ENCODE assay signal across 19 cellular contexts in the genomic region with DNA sequence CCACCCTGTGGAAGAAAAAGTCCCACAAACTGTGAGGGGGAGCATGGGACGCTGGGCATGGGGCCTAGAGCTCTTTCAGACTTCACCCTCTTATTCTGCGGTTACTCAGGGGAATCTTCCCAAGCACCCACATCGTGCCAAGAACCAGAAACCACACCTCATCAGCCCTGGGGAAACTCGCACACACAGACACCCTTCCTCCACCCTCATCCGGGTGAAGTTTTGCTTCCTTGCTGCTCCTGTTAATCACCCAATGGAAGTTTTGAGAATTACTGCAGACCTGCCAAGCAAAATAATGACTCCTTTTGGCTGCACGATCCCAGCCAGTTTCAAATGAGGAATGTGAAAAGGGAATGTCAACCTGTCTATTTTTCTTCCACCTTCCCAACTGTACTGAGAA. TPM values are rescaled to one million over a fixed set of nuclear protein-coding genes. Genes with fewer than 3 reads are reported as not detected.
DNase-seq lines count a peak whose midpoint lies in the region; ATAC-seq and TF ChIP-seq lines count a peak whose summit lies in the region.
"Had no signal": no experiment of that assay in that cellular context is flagged by ENCODE, and none has a peak within 500 bp of the region (broad histone marks: within the 10 kb centered on the region; RNA-seq: fewer than 3 reads in every experiment).

No MANE protein-coding gene starts in this region.

- no peaks in the 10 kb centered on the region for H3K27me3 ChIP-seq in ascending aorta
- no peaks in the 10 kb centered on the region for H3K27me3 ChIP-seq in prostate gland (replicated peaks; ENCODE audit: insufficient read depth)

- H3K4me3 ChIP-seq in ascending aorta (no peak overlapping the region), prostate gland (no peak overlapping the region)
- H3K4me3 ChIP-seq: lung had no signal

- intact Hi-C loops in ascending aorta (cut with DNase I) (loop anchor here (5.0 kb wide), 1 partner anchor 63 kb away; no protein-coding TSS in a partner anchor), prostate gland (cut with DNase I) (loop anchor here (5.0 kb wide), 1 partner anchor 52 kb away; no protein-coding TSS in a partner anchor)

- H3K4me1 ChIP-seq in ascending aorta (peaks cover 0 to 7% of the 10 kb centered on the region in 2 donors), prostate gland (replicated peaks) (no peaks in the 10 kb centered on the region)

- H3K36me3 ChIP-seq in ascending aorta: peaks cover 33 to 52% of the 10 kb centered on the region in 2 donors
- H3K36me3 ChIP-seq in prostate gland: no peaks in the 10 kb centered on the region

- peak overlapping the region; percentile 16 to 29 for H3K27ac ChIP-seq in ascending aorta
- H3K27ac ChIP-seq in prostate gland: peak overlapping the region; percentile 13 to 33
- H3K27ac ChIP-seq: HL-60 had no signal

- no peak for TF ChIP-seq POLR2A in prostate gland (IDR thresholded peaks at IDR 0.05)

- 24% methylated on average over 6 of the region's 6 CpGs for WGBS in prostate gland

- TF ChIP-seq CTCF in ascending aorta (IDR thresholded peaks at IDR 0.05): no peak
- TF ChIP-seq CTCF in prostate gland (IDR thresholded peaks at IDR 0.05): no peak

- peak; percentile 56 for DNase-seq in Caki2 (ENCODE audit: low read depth)
- DNase-seq in ascending aorta (ENCODE audit: low spot score in 2 of 2): no peak
- DNase-seq in fibroblast of peridontal ligament (ENCODE audit: extremely low read depth): peak; percentile 56
- DNase-seq in prostate gland (ENCODE audit: low spot score): no peak
- DNase-seq in UCSD-AML1 (lab: John Stamatoyannopoulos, UW; ENCODE audit: unreplicated experiment): no peak
- DNase-seq in KG1 (lab: John Stamatoyannopoulos, UW): no peak
- DNase-seq: activated CD4-positive, alpha-beta T cell treated with anti-CD3 and anti-CD28 coated beads, Interleukin-2, amount 50 U/mL, for 1 hour; activated effector memory CD4-positive, alpha-beta T cell treated with Interleukin-2 at 50 U/mL for 16 hours; CD8-positive, alpha-beta T cell; glutamatergic neuron; MV-4-11; occipital lobe; stimulated activated CD4-positive, alpha-beta T cell treated with anti-CD3 and anti-CD28 coated beads, Interleukin-2, amount 100 ng/mL, for 24 hours; stimulated activated naive CD4-positive, alpha-beta T cell; T-helper 1 cell had no signal

- ATAC-seq in HG02588 (IDR thresholded peaks at IDR 0.05; ENCODE audit: unreplicated experiment) (no peak), GM21529 (IDR thresholded peaks at IDR 0.05; ENCODE audit: unreplicated experiment) (no peak)
- ATAC-seq: CD8-positive, alpha-beta T cell had no signal

- in situ Hi-C loops in Caki2 (cut with HindIII; ENCODE audit: low pct_unique_long_range_greater_than_20kb, low sequenced_read_pairs): no loop called here

- H3K9me3 ChIP-seq in ascending aorta (no peaks in the 10 kb centered on the region), prostate gland (no peaks in the 10 kb centered on the region)

RNA-seq across cellular contexts. Expression of a gene that starts 59.0 kb away (rescaled TPM):
- 0.41 and 0.98 TPM in 2 replicates for total RNA-seq in Caki2 (2014; rRNA removed; shearing (Covaris generic); ENCODE audit: low replicate concordance)
- 156 TPM for total RNA-seq in ascending aorta
- total RNA-seq in prostate gland: 10 to 100 TPM; 26.9 to 86.9 TPM

Comparison
In these comparisons a context has a peak if more than half of its experiments do, and no peak if none do; other contexts are left out.
1. DNase-seq: peak in Caki2 (single experiment) and fibroblast of peridontal ligament (single experiment); none in ascending aorta (0 of 2), prostate gland (single experiment), UCSD-AML1 (single experiment) and KG1 (single experiment).
2. RNA of a gene that starts 59.0 kb away (total RNA-seq): 156 TPM in ascending aorta (single experiment) and 26.9 to 86.9 TPM in prostate gland; 0.41 to 0.98 TPM in Caki2; every median in the first group is over 10 times any median in the second.